ENCODE assay signal across 8 cellular contexts in genomic region chr7:108569381-108570145, GRCh38. TPM values are rescaled to one million over a fixed set of nuclear protein-coding genes. Genes with fewer than 3 reads are reported as not detected.
A peak's percentile ranks its signal among the peaks of the same experiment; 100 is the strongest.
DNase-seq lines count a peak whose midpoint lies in the region; ATAC-seq and TF ChIP-seq lines count a peak whose summit lies in the region.

TSS of gene DNAJB9 (plus strand) at chr7:108569874. CDS start at chr7:108571727, 1,853 bp downstream.
TSS of gene THAP5 (minus strand) at chr7:108569706. CDS start at chr7:108569569, 137 bp downstream.

- ATAC-seq in GM18909 (IDR thresholded peaks at IDR 0.05; ENCODE audit: poor library complexity, unreplicated experiment): peak; percentile 95
- ATAC-seq in HG03175 (IDR thresholded peaks at IDR 0.05; ENCODE audit: unreplicated experiment): peak; percentile 92
- ATAC-seq in WTC11: peak; percentile 94

- peak within 1 kb of the TSS; percentile 95 for H3K9ac ChIP-seq in smooth muscle cell (ENCODE audit: low read depth)

- H2AFZ ChIP-seq in smooth muscle cell (ENCODE audit: low read depth): peak within 1 kb of the TSS; percentile 89

- peak within 1 kb of the TSS; percentile 99 for H3K4me3 ChIP-seq in AG04450 (ENCODE audit: low read depth, low read length)
- H3K4me3 ChIP-seq in smooth muscle cell: peak within 1 kb of the TSS; percentile 68

- H3K4me1 ChIP-seq in smooth muscle cell (ENCODE audit: low read depth): peaks cover 37% of the 10 kb centered on the region

- peak within 1 kb of the TSS; percentile 94 for H3K4me3 Mint-ChIP-seq in WTC11

- H3K27ac ChIP-seq in AG04450 (ENCODE audit: low read depth, low read length) (peak within 1 kb of the TSS; percentile 96), caudate nucleus (ENCODE audit: low read depth, low read length) (peak within 1 kb of the TSS; percentile 89), smooth muscle cell (ENCODE audit: low read depth) (peak within 1 kb of the TSS; percentile 94)

- H3K36me3 Mint-ChIP-seq in WTC11: peaks cover 26% of the 10 kb centered on the region

- H3K9me3 ChIP-seq in AG04450 (ENCODE audit: control insufficient read depth, insufficient read depth, low read length) (peaks cover 4% of the 10 kb centered on the region; the same call in 1 of the 2 replicates), smooth muscle cell (replicated peaks; ENCODE audit: low read depth) (no peaks in the 10 kb centered on the region)

- H3K27ac Mint-ChIP-seq in WTC11: peak within 1 kb of the TSS; percentile 98

- POLR2A ChIA-PET in AG04450 (lab: Yijun Ruan, JAX): interaction anchor here (1.0 to 1.6 kb wide), 3 partner anchors 44 to 66 kb away, joined by 4 to 21 read pairs (median 5); partner anchors contain the start of gene PNPLA8
- POLR2A ChIA-PET in WTC11 (lab: Charles Lee): interaction anchor here (0.7 to 1.8 kb wide), 3 partner anchors 9 to 44 kb away, joined by 3 to 23 read pairs (median 7); partner anchors contain the start of gene PNPLA8

- peaks cover 16% of the 10 kb centered on the region for H3K36me3 ChIP-seq in smooth muscle cell (ENCODE audit: low read depth)

- DNase-seq in AG04450 (ENCODE audit: low read depth, low spot score) (peak; percentile 98), NCI-H226 (peak; percentile 99), WTC11 (ENCODE audit: low spot score) (peak; percentile 99), caudate nucleus (lab: John Stamatoyannopoulos, UW) (peak; percentile 84 to 100 (median 99)), iPS-NIHi7 (ENCODE audit: extremely low spot score) (peak; percentile 96), smooth muscle cell (lab: John Stamatoyannopoulos, UW; ENCODE audit: unreplicated experiment) (peak; percentile 94)

- H3K27me3 Mint-ChIP-seq in WTC11 (ENCODE audit: low read depth): no peaks in the 10 kb centered on the region

- H3F3A ChIP-seq in smooth muscle cell (ENCODE audit: low read depth): no peaks in the 10 kb centered on the region

- peaks cover 27% of the 10 kb centered on the region for H3K4me1 Mint-ChIP-seq in WTC11

- peaks cover 71% of the 10 kb centered on the region for H3K79me2 ChIP-seq in smooth muscle cell (ENCODE audit: low read depth)

- no peaks in the 10 kb centered on the region for H3K9me3 Mint-ChIP-seq in WTC11

- peak within 1 kb of the TSS; percentile 97 for H3K4me2 ChIP-seq in smooth muscle cell

- TF ChIP-seq CTCF in AG04450 (IDR thresholded peaks at IDR 0.05; ENCODE audit: low read depth, low read length) (0 out of 2 replicates have a peak, but pooled peaks have one; percentile 8), WTC11 (IDR thresholded peaks at IDR 0.05) (no peak), smooth muscle cell (IDR thresholded peaks at IDR 0.05; ENCODE audit: borderline replicate concordance, insufficient read depth, poor library complexity, severe bottlenecking) (no peak)

- WGBS in smooth muscle cell (ENCODE audit: low lambda C conversion rate): 2% methylated on average over 58 of the region's 65 CpGs

- CTCF ChIA-PET in AG04450 (lab: Charles Lee) (no interaction called here), WTC11 (lab: Charles Lee) (interaction anchor here (1.1 to 1.3 kb wide), 2 partner anchors 42 to 455 kb away, joined by 3 read pairs; no protein-coding TSS in a partner anchor)

- H4K20me1 ChIP-seq in smooth muscle cell (ENCODE audit: low read depth): peaks cover 24% of the 10 kb centered on the region

- H3K27me3 ChIP-seq in AG04450 (ENCODE audit: control insufficient read depth, insufficient read depth, low read length) (no peaks in the 10 kb centered on the region), smooth muscle cell (ENCODE audit: low read depth) (no peaks in the 10 kb centered on the region)

TF ChIP-seq in WTC11, 78 proteins besides CTCF, POLR2A, EP300 and RAD21 (continues in another document):
- TF ChIP-seq IRF2 (CRISPR knock-in tag; IDR thresholded peaks at IDR 0.05; ENCODE audit: borderline replicate concordance, low read depth) (peak; percentile 72; the same call in 1 of the 2 replicates), ZNF263 (CRISPR knock-in tag; IDR thresholded peaks at IDR 0.05; ENCODE audit: low read depth) (0 out of 2 replicates have a peak, but pooled peaks have one; percentile 56), ZMAT4 (CRISPR knock-in tag; IDR thresholded peaks at IDR 0.05) (no peak), SMAD3 (CRISPR knock-in tag; IDR thresholded peaks at IDR 0.05; ENCODE audit: borderline replicate concordance) (peak; percentile 96; the same call in 1 of the 2 replicates), TEAD1 (CRISPR knock-in tag; IDR thresholded peaks at IDR 0.05) (peak; percentile 91), TP53 (CRISPR knock-in tag; IDR thresholded peaks at IDR 0.05) (no peak), GTF2I (CRISPR knock-in tag; conservative IDR thresholded peaks at IDR 0.05) (0 out of 2 replicates have a peak, but pooled peaks have one; percentile 18), RELA (CRISPR knock-in tag; IDR thresholded peaks at IDR 0.05; ENCODE audit: borderline replicate concordance) (peak; percentile 89; the same call in 1 of the 2 replicates), CBFB (CRISPR knock-in tag; IDR thresholded peaks at IDR 0.05; ENCODE audit: low read depth) (no peak), OVOL2 (CRISPR knock-in tag; IDR thresholded peaks at IDR 0.05; ENCODE audit: borderline replicate concordance) (no peak), FOXK1 (CRISPR knock-in tag; IDR thresholded peaks at IDR 0.05) (peak; percentile 100), ATF6 (CRISPR knock-in tag; IDR thresholded peaks at IDR 0.05) (no peak), NR3C1 (CRISPR knock-in tag; conservative IDR thresholded peaks at IDR 0.05; ENCODE audit: low read depth) (no peak), KAT7 (CRISPR knock-in tag; IDR thresholded peaks at IDR 0.05; ENCODE audit: borderline replicate concordance) (no peak; the same call in 1 of the 2 replicates), ETV6 (CRISPR knock-in tag; IDR thresholded peaks at IDR 0.05) (peak; percentile 99), E2F4 (CRISPR knock-in tag; IDR thresholded peaks at IDR 0.05; ENCODE audit: borderline replicate concordance, low read depth) (peak; percentile 74), FOXP1 (CRISPR knock-in tag; IDR thresholded peaks at IDR 0.05; ENCODE audit: borderline replicate concordance) (peak; percentile 93), JUN (CRISPR knock-in tag; IDR thresholded peaks at IDR 0.05) (no peak), NR2C2 (CRISPR knock-in tag; IDR thresholded peaks at IDR 0.05) (peak; percentile 58; the same call in 1 of the 2 replicates), TEAD4 (CRISPR knock-in tag; IDR thresholded peaks at IDR 0.05) (peak; percentile 67; the same call in 1 of the 2 replicates), ZNF138 (CRISPR knock-in tag; conservative IDR thresholded peaks at IDR 0.05) (no peak), E2F5 (CRISPR knock-in tag; IDR thresholded peaks at IDR 0.05) (peak; percentile 94), ATF3 (CRISPR knock-in tag; conservative IDR thresholded peaks at IDR 0.05) (no peak; the same call in 1 of the 2 replicates)

RNA-seq across cellular contexts. Expression of gene DNAJB9, which starts in this region (rescaled TPM):
- 7.8 and 9.3 TPM in 2 replicates for polyA plus RNA-seq in AG04450 (2011; rRNA removed)
- 2.2 and 2.8 TPM in 2 replicates for polyA minus RNA-seq in AG04450 (2011; rRNA and poly(A)+ RNA removed)
- total RNA-seq in WTC11 (2021): 6.6 to 8.2 TPM (median 7.1 TPM) in 3 replicates
- 74.7 and 84.1 TPM in 2 replicates for total RNA-seq in smooth muscle cell
- 40.4 and 46.1 TPM in 2 replicates for polyA plus RNA-seq in smooth muscle cell

RNA-seq across cellular contexts. Expression of gene THAP5, which starts in this region (rescaled TPM):
- polyA plus RNA-seq in AG04450 (2011; rRNA removed): 8.4 and 11.4 TPM in 2 replicates
- polyA minus RNA-seq in AG04450 (2011; rRNA and poly(A)+ RNA removed): 6.8 and 10.2 TPM in 2 replicates
- 15.5 to 19.5 TPM (median 17.9 TPM) in 3 replicates for total RNA-seq in WTC11 (2021)
- total RNA-seq in smooth muscle cell: 32.5 and 45.0 TPM in 2 replicates
- polyA plus RNA-seq in smooth muscle cell: 8.2 and 9.4 TPM in 2 replicates

Comparison
In these comparisons a context has a peak if more than half of its experiments do, and no peak if none do; other contexts are left out.
1. Peak in every context shown above with its lines: DNase-seq, ATAC-seq, H3K4me3 ChIP-seq and H3K27ac ChIP-seq.